22 cellular contexts compared by ENCODE assay signal in genomic region chr3:192106528-192106927, GRCh38.
"Had no signal": no experiment of that assay in that cellular context is flagged by ENCODE, and none has a peak within 500 bp of the region (broad histone marks: within the 10 kb centered on the region; RNA-seq: fewer than 3 reads in every experiment).

No MANE protein-coding gene starts in this region.

- H2AFZ ChIP-seq: hepatocyte had no signal

- H3K9me3 ChIP-seq: esophagus muscularis mucosa, gastroesophageal sphincter, heart left ventricle, right lobe of liver, thoracic aorta, tibial nerve, upper lobe of left lung had no signal

- FAIRE-seq: endothelial cell of umbilical vein, kidney, small intestine, urothelium cell line had no signal

- H3K27me3 ChIP-seq: esophagus muscularis mucosa, foreskin keratinocyte, gastroesophageal sphincter, heart left ventricle, hepatocyte, right lobe of liver, tibial nerve, upper lobe of left lung had no signal

- H3K4me3 ChIP-seq: coronary artery, esophagus muscularis mucosa, gastroesophageal sphincter, heart left ventricle, hepatocyte, lung, right lobe of liver, thoracic aorta, tibial nerve, upper lobe of left lung had no signal

- H3K36me3 ChIP-seq: esophagus muscularis mucosa, gastroesophageal sphincter, heart left ventricle, right lobe of liver, thoracic aorta, tibial nerve, upper lobe of left lung had no signal

- H3K4me2 ChIP-seq: hepatocyte had no signal

- H3K4me1 ChIP-seq: esophagus muscularis mucosa, foreskin keratinocyte, gastroesophageal sphincter, heart left ventricle, right lobe of liver, tibial nerve, upper lobe of left lung had no signal

- H3K27ac ChIP-seq: coronary artery, esophagus muscularis mucosa, foreskin keratinocyte, gastroesophageal sphincter, heart left ventricle, hepatocyte, right lobe of liver, thoracic aorta, tibial nerve, upper lobe of left lung had no signal

- H3K79me2 ChIP-seq: hepatocyte had no signal

- ATAC-seq: foreskin keratinocyte; gastroesophageal sphincter; heart left ventricle; left lobe of liver; natural killer cell; right lobe of liver; stimulated activated naive B cell treated with anti-CD40 and anti-IgM and Interleukin-4, amounts not matched to agents 10 μg/mL and 1 μg/mL and 100 μg/mL, for 72 hours had no signal

- DNase-seq: dermis blood vessel endothelial cell; effector memory CD4-positive, alpha-beta T cell; foreskin keratinocyte; heart left ventricle; kidney; natural killer cell; right lobe of liver; small intestine; stimulated activated CD4-positive, alpha-beta T cell treated with anti-CD3 and anti-CD28 coated beads, Interleukin-15, amount 100 ng/mL, for 24 hours; stimulated activated CD4-positive, alpha-beta T cell treated with anti-CD3 and anti-CD28 coated beads, Interleukin-2, amount 100 ng/mL, for 48 hours; stimulated activated naive B cell treated with anti-CD40 and anti-IgM and Interleukin-4, amounts not matched to agents 10 μg/mL and 1 μg/mL and 100 μg/mL, for 72 hours; upper lobe of left lung had no signal
